Comparison of ENCODE assay signal across 31 cellular contexts in genomic region chr5:61474746-61475145, GRCh38.
"Had no signal": no experiment of that assay in that cellular context is flagged by ENCODE, and none has a peak within 500 bp of the region (broad histone marks: within the 10 kb centered on the region; RNA-seq: fewer than 3 reads in every experiment).

No MANE protein-coding gene starts in this region.

- H3K4me1 ChIP-seq: foreskin keratinocyte, gastrocnemius medialis had no signal

- H3K27me3 Mint-ChIP-seq: activated CD4-positive, alpha-beta memory T cell treated with anti-CD3 and anti-CD28 coated beads, Interleukin-2, amount 10 ng/mL, durations not matched to agents 7 days and 5 days; activated CD4-positive, alpha-beta T cell treated with anti-CD3 and anti-CD28 coated beads for 36 hours; activated CD4-positive, alpha-beta T cell treated with anti-CD3 and anti-CD28 coated beads, Interleukin-2, amount 10 ng/mL, durations not matched to agents 7 days and 5 days; activated naive CD4-positive, alpha-beta T cell treated with anti-CD3 and anti-CD28 coated beads, Interleukin-2, amount 10 ng/mL, durations not matched to agents 7 days and 5 days; activated naive CD8-positive, alpha-beta T cell treated with anti-CD3 and anti-CD28 coated beads for 36 hours; activated naive CD8-positive, alpha-beta T cell treated with anti-CD3 and anti-CD28 coated beads, Interleukin-2, amount 50 U/mL, for 24 hours; activated T-cell treated with anti-CD3 and anti-CD28 coated beads, Interleukin-2, amount 50 U/mL, for 24 hours; effector memory CD8-positive, alpha-beta T cell had no signal

- DNase-seq: activated CD4-positive, alpha-beta memory T cell treated with anti-CD3 and anti-CD28 coated beads, Interleukin-2, amount 10 ng/mL, durations not matched to agents 7 days and 5 days; activated CD4-positive, alpha-beta T cell treated with anti-CD3 and anti-CD28 coated beads for 36 hours; activated CD4-positive, alpha-beta T cell treated with anti-CD3 and anti-CD28 coated beads, Interleukin-2, amount 10 ng/mL, durations not matched to agents 7 days and 5 days; activated CD4-positive, alpha-beta T cell treated with anti-CD3 and anti-CD28 coated beads, Interleukin-2, amount 50 U/mL, for 4 hours; activated CD4-positive, CD25-positive, alpha-beta regulatory T cell; activated CD4-positive, CD25-positive, alpha-beta regulatory T cell treated with anti-CD3 and anti-CD28 coated beads, Interleukin-2, amount 50 U/mL, for 72 hours; activated CD8-positive, alpha-beta memory T cell treated with anti-CD3 and anti-CD28 coated beads, Interleukin-2, amount 50 U/mL, for 48 hours; activated gamma-delta T cell; activated naive CD4-positive, alpha-beta T cell; activated naive CD4-positive, alpha-beta T cell treated with anti-CD3 and anti-CD28 coated beads, Interleukin-2, amount 10 ng/mL, durations not matched to agents 7 days and 5 days; activated naive CD8-positive, alpha-beta T cell treated with anti-CD3 and anti-CD28 coated beads for 36 hours; activated naive CD8-positive, alpha-beta T cell treated with anti-CD3 and anti-CD28 coated beads, Interleukin-2, amount 50 U/mL, for 24 hours; activated T-cell treated with anti-CD3 and anti-CD28 coated beads for 4 hours; activated T-cell treated with anti-CD3 and anti-CD28 coated beads, Interleukin-2, amount 50 U/mL, for 24 hours; activated T-cell treated with anti-CD3 and anti-CD28 coated beads, Interleukin-2, amount 50 U/mL, for 72 hours; adrenal gland; amygdala; aorta; body of pancreas; caudate nucleus; cortex of kidney; dermis blood vessel endothelial cell; effector CD4-positive, alpha-beta T cell; effector memory CD8-positive, alpha-beta T cell; erythroblast; foreskin keratinocyte; gastrocnemius medialis; glutamatergic neuron; heart left ventricle; T-helper 2 cell had no signal

- H3K27ac ChIP-seq: adrenal gland, body of pancreas, esophagus muscularis mucosa, foreskin keratinocyte, gastrocnemius medialis, heart left ventricle had no signal

- H3K9me3 Mint-ChIP-seq: activated CD4-positive, alpha-beta memory T cell treated with anti-CD3 and anti-CD28 coated beads, Interleukin-2, amount 10 ng/mL, durations not matched to agents 7 days and 5 days; activated CD4-positive, alpha-beta T cell treated with anti-CD3 and anti-CD28 coated beads, Interleukin-2, amount 10 ng/mL, durations not matched to agents 7 days and 5 days; effector memory CD8-positive, alpha-beta T cell had no signal

- H3K27ac Mint-ChIP-seq: activated CD4-positive, alpha-beta memory T cell treated with anti-CD3 and anti-CD28 coated beads, Interleukin-2, amount 10 ng/mL, durations not matched to agents 7 days and 5 days; activated CD4-positive, alpha-beta T cell treated with anti-CD3 and anti-CD28 coated beads for 36 hours; activated CD4-positive, alpha-beta T cell treated with anti-CD3 and anti-CD28 coated beads, Interleukin-2, amount 10 ng/mL, durations not matched to agents 7 days and 5 days; activated naive CD4-positive, alpha-beta T cell treated with anti-CD3 and anti-CD28 coated beads, Interleukin-2, amount 10 ng/mL, durations not matched to agents 7 days and 5 days; activated naive CD8-positive, alpha-beta T cell treated with anti-CD3 and anti-CD28 coated beads for 36 hours; activated naive CD8-positive, alpha-beta T cell treated with anti-CD3 and anti-CD28 coated beads, Interleukin-2, amount 50 U/mL, for 24 hours; activated T-cell treated with anti-CD3 and anti-CD28 coated beads, Interleukin-2, amount 50 U/mL, for 24 hours; activated T-cell treated with anti-CD3 and anti-CD28 coated beads, Interleukin-2, amount 50 U/mL, for 72 hours; effector memory CD8-positive, alpha-beta T cell had no signal

- ATAC-seq: activated CD4-positive, alpha-beta T cell treated with anti-CD3 and anti-CD28 coated beads for 36 hours; activated naive CD8-positive, alpha-beta T cell treated with anti-CD3 and anti-CD28 coated beads, Interleukin-2, amount 50 U/mL, for 24 hours; activated T-cell treated with anti-CD3 and anti-CD28 coated beads, Interleukin-2, amount 50 U/mL, for 72 hours; body of pancreas; effector memory CD8-positive, alpha-beta T cell; foreskin keratinocyte; gastrocnemius medialis; heart left ventricle had no signal

- H3K9me3 ChIP-seq: adrenal gland, body of pancreas, esophagus muscularis mucosa, gastrocnemius medialis, heart left ventricle had no signal

- H3K4me1 Mint-ChIP-seq: activated naive CD4-positive, alpha-beta T cell treated with anti-CD3 and anti-CD28 coated beads, Interleukin-2, amount 10 ng/mL, durations not matched to agents 7 days and 5 days had no signal

- H3K27me3 ChIP-seq: adrenal gland, body of pancreas, esophagus muscularis mucosa, foreskin keratinocyte, gastrocnemius medialis, heart left ventricle had no signal

- H3K4me3 ChIP-seq: adrenal gland, body of pancreas, esophagus muscularis mucosa, gastrocnemius medialis, heart left ventricle had no signal

- H3K4me3 Mint-ChIP-seq: activated CD4-positive, alpha-beta memory T cell treated with anti-CD3 and anti-CD28 coated beads, Interleukin-2, amount 10 ng/mL, durations not matched to agents 7 days and 5 days; activated CD4-positive, alpha-beta T cell treated with anti-CD3 and anti-CD28 coated beads for 36 hours; activated CD4-positive, alpha-beta T cell treated with anti-CD3 and anti-CD28 coated beads, Interleukin-2, amount 10 ng/mL, durations not matched to agents 7 days and 5 days; activated naive CD4-positive, alpha-beta T cell treated with anti-CD3 and anti-CD28 coated beads, Interleukin-2, amount 10 ng/mL, durations not matched to agents 7 days and 5 days; activated naive CD8-positive, alpha-beta T cell treated with anti-CD3 and anti-CD28 coated beads for 36 hours; activated naive CD8-positive, alpha-beta T cell treated with anti-CD3 and anti-CD28 coated beads, Interleukin-2, amount 50 U/mL, for 24 hours; activated T-cell treated with anti-CD3 and anti-CD28 coated beads, Interleukin-2, amount 50 U/mL, for 24 hours; activated T-cell treated with anti-CD3 and anti-CD28 coated beads, Interleukin-2, amount 50 U/mL, for 72 hours; effector memory CD8-positive, alpha-beta T cell had no signal

- H3K36me3 ChIP-seq: adrenal gland, gastrocnemius medialis had no signal
